Comparison of ENCODE assay signal across 1 cellular context in the genomic region with DNA sequence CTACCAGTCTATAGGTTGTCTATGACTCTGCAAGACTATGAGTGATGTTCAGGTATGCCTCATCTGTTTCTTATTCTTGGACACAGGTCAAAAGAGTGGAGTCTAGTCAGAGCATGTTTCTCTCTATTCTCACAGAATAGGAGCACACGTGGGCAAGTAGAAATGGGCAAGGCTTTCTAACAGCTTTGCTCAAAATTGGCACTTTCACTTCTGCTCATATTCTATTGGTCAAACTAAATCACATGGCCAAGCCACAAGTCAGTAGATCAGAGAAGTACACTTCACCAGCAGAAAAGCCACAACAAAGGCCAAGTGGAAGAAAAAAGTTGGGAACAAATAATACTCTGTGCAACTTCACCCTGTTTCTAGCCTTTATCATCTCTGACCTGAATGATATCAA.
TF ChIP-seq lines count a peak whose summit lies in the region.

No MANE protein-coding gene starts in this region.

TF ChIP-seq in GM12878, 131 proteins besides CTCF, POLR2A, EP300 and RAD21 (continued from another document):
- TF ChIP-seq, protein P1, sequence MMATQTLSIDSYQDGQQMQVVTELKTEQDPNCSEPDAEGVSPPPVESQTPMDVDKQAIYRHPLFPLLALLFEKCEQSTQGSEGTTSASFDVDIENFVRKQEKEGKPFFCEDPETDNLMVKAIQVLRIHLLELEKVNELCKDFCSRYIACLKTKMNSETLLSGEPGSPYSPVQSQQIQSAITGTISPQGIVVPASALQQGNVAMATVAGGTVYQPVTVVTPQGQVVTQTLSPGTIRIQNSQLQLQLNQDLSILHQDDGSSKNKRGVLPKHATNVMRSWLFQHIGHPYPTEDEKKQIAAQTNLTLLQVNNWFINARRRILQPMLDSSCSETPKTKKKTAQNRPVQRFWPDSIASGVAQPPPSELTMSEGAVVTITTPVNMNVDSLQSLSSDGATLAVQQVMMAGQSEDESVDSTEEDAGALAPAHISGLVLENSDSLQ (IDR thresholded peaks at IDR 0.05), result no peak
- TF ChIP-seq HDAC6 (IDR thresholded peaks at IDR 0.05; ENCODE audit: unreplicated experiment), result no peak
- TF ChIP-seq, protein P2, sequence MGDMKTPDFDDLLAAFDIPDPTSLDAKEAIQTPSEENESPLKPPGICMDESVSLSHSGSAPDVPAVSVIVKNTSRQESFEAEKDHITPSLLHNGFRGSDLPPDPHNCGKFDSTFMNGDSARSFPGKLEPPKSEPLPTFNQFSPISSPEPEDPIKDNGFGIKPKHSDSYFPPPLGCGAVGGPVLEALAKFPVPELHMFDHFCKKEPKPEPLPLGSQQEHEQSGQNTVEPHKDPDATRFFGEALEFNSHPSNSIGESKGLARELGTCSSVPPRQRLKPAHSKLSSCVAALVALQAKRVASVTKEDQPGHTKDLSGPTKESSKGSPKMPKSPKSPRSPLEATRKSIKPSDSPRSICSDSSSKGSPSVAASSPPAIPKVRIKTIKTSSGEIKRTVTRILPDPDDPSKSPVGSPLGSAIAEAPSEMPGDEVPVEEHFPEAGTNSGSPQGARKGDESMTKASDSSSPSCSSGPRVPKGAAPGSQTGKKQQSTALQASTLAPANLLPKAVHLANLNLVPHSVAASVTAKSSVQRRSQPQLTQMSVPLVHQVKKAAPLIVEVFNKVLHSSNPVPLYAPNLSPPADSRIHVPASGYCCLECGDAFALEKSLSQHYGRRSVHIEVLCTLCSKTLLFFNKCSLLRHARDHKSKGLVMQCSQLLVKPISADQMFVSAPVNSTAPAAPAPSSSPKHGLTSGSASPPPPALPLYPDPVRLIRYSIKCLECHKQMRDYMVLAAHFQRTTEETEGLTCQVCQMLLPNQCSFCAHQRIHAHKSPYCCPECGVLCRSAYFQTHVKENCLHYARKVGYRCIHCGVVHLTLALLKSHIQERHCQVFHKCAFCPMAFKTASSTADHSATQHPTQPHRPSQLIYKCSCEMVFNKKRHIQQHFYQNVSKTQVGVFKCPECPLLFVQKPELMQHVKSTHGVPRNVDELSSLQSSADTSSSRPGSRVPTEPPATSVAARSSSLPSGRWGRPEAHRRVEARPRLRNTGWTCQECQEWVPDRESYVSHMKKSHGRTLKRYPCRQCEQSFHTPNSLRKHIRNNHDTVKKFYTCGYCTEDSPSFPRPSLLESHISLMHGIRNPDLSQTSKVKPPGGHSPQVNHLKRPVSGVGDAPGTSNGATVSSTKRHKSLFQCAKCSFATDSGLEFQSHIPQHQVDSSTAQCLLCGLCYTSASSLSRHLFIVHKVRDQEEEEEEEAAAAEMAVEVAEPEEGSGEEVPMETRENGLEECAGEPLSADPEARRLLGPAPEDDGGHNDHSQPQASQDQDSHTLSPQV (IDR thresholded peaks at IDR 0.05), result no peak
- no peak for TF ChIP-seq GATAD2B (conservative IDR thresholded peaks at IDR 0.05; ENCODE audit: low read depth)
- no peak for TF ChIP-seq CHD1 (IDR thresholded peaks at IDR 0.05; ENCODE audit: low read depth, low read length)
TF ChIP-seq in GM12878: peak in this region for 0.
